14 cellular contexts compared by ENCODE assay signal in genomic region chr3:86814321-86814720, GRCh38.
"Had no signal": no experiment of that assay in that cellular context is flagged by ENCODE, and none has a peak within 500 bp of the region (broad histone marks: within the 10 kb centered on the region; RNA-seq: fewer than 3 reads in every experiment).

No MANE protein-coding gene starts in this region.

- DNase-seq: activated CD4-positive, alpha-beta T cell treated with anti-CD3 and anti-CD28 coated beads, Interleukin-2, amount 50 U/mL, for 48 hours; activated CD4-positive, CD25-positive, alpha-beta regulatory T cell treated with anti-CD3 and anti-CD28 coated beads, Interleukin-2, amount 50 U/mL, for 72 hours; activated gamma-delta T cell; activated T-cell treated with anti-CD3 and anti-CD28 coated beads, Interleukin-2, amount 50 U/mL, for 4 hours; kidney; left ventricle myocardium superior; mesendoderm; naive B cell; right lobe of liver; stimulated activated CD4-positive, alpha-beta T cell treated with anti-CD3 and anti-CD28 coated beads, Interleukin-2, amount 100 ng/mL, for 24 hours; stimulated activated naive CD4-positive, alpha-beta T cell; SW 1271; upper lobe of left lung had no signal

- H3K27ac ChIP-seq: right lobe of liver, upper lobe of left lung had no signal

- H3K4me1 ChIP-seq: esophagus muscularis mucosa, right lobe of liver, upper lobe of left lung had no signal

- H3K4me3 ChIP-seq: esophagus muscularis mucosa, right lobe of liver, upper lobe of left lung had no signal

- H3K36me3 ChIP-seq: esophagus muscularis mucosa, right lobe of liver, upper lobe of left lung had no signal

- H3K9me3 ChIP-seq: esophagus muscularis mucosa, right lobe of liver, upper lobe of left lung had no signal

- H3K27me3 ChIP-seq: esophagus muscularis mucosa, right lobe of liver, upper lobe of left lung had no signal
